Comparison of ENCODE assay signal across 9 cellular contexts in genomic region chr1:101388904-101389546, GRCh38.
DNase-seq lines count a peak whose midpoint lies in the region; ATAC-seq and TF ChIP-seq lines count a peak whose summit lies in the region.
"Had no signal": no experiment of that assay in that cellular context is flagged by ENCODE, and none has a peak within 500 bp of the region (broad histone marks: within the 10 kb centered on the region; RNA-seq: fewer than 3 reads in every experiment).

No MANE protein-coding gene starts in this region.

- no peaks in the 10 kb centered on the region for H3K4me1 ChIP-seq in left ventricle myocardium inferior

- no peaks in the 10 kb centered on the region for H3K27me3 ChIP-seq in left ventricle myocardium inferior (ENCODE audit: low read depth)

- ATAC-seq in GM21526 (IDR thresholded peaks at IDR 0.05; ENCODE audit: low FRiP score, unreplicated experiment) (peak; percentile 76), HG03565 (IDR thresholded peaks at IDR 0.05; ENCODE audit: unreplicated experiment) (peak; percentile 87)
- ATAC-seq: HCT116 had no signal

- DNase-seq in GM13977 (ENCODE audit: low spot score) (peak; percentile 31), fibroblast of mammary gland (ENCODE audit: low read depth) (peak; percentile 11), anterior cingulate cortex (lab: John Stamatoyannopoulos, UW) (no peak), left ventricle myocardium inferior (no peak), AML-193 (lab: John Stamatoyannopoulos, UW) (no peak)
- DNase-seq in effector CD4-positive, alpha-beta T cell = no peak

- H3K36me3 ChIP-seq in left ventricle myocardium inferior = no peaks in the 10 kb centered on the region

- no peak for TF ChIP-seq CTCF in GM13977 (IDR thresholded peaks at IDR 0.05; ENCODE audit: extremely low read depth, insufficient read depth, missing control alignments)
- no peak for TF ChIP-seq CTCF in fibroblast of mammary gland (conservative IDR thresholded peaks at IDR 0.05; ENCODE audit: control insufficient read depth, insufficient read depth, low read depth, low read length)
- TF ChIP-seq CTCF in left ventricle myocardium inferior (IDR thresholded peaks at IDR 0.05; ENCODE audit: borderline replicate concordance) = no peak

- intact Hi-C loops in left ventricle myocardium inferior (cut with micrococcal nuclease) = no loop called here

- H3K4me3 ChIP-seq in fibroblast of mammary gland (ENCODE audit: control insufficient read depth, low read depth, low read length) = no peak overlapping the region
- no peak overlapping the region for H3K4me3 ChIP-seq in left ventricle myocardium inferior

- no peaks in the 10 kb centered on the region for H3K9me3 ChIP-seq in left ventricle myocardium inferior (replicated peaks)

- in situ Hi-C loops in GM13977 (cut with MboI; ENCODE audit: low pct_unique_long_range_greater_than_20kb, low sequenced_read_pairs, unreplicated experiment) = no loop called here

- H3K27ac ChIP-seq in left ventricle myocardium inferior (replicated peaks) = no peak overlapping the region

Comparison
In these comparisons a context has a peak if more than half of its experiments do, and no peak if none do; other contexts are left out.
1. DNase-seq: peak in GM13977 (single experiment) and fibroblast of mammary gland (single experiment); none in effector CD4-positive, alpha-beta T cell (single experiment), anterior cingulate cortex (0 of 58), left ventricle myocardium inferior (single experiment) and AML-193 (0 of 2).